29 cellular contexts compared by ENCODE assay signal in genomic region chr15:80831192-80831591, GRCh38. TPM values are rescaled to one million over a fixed set of nuclear protein-coding genes. Genes with fewer than 3 reads are reported as not detected.
"Had no signal": no experiment of that assay in that cellular context is flagged by ENCODE, and none has a peak within 500 bp of the region (broad histone marks: within the 10 kb centered on the region; RNA-seq: fewer than 3 reads in every experiment).

No MANE protein-coding gene starts in this region.

- H3K9me3 ChIP-seq: gastroesophageal sphincter, heart right ventricle, mucosa of descending colon, ovary, right lobe of liver, thoracic aorta, tibial nerve, upper lobe of right lung, uterus had no signal

- H3K4me3 Mint-ChIP-seq: memory B cell; mesothelial cell of epicardium; naive thymus-derived CD4-positive, alpha-beta T cell; nephron had no signal

- H3K4me1 Mint-ChIP-seq: memory B cell, mesothelial cell of epicardium had no signal

- DNase-seq: central memory CD4-positive, alpha-beta T cell; dorsolateral prefrontal cortex; effector CD4-positive, alpha-beta T cell; foreskin fibroblast; glutamatergic neuron; heart right ventricle; hippocampal formation; mucosa of descending colon; naive thymus-derived CD4-positive, alpha-beta T cell; nucleus accumbens; ovary; right lobe of liver; small intestine; stimulated activated CD4-positive, alpha-beta T cell treated with anti-CD3 and anti-CD28 coated beads, Interleukin-15, amount 100 ng/mL, for 24 hours; stimulated activated CD4-positive, alpha-beta T cell treated with anti-CD3 and anti-CD28 coated beads, Interleukin-2, amount 100 ng/mL, for 48 hours; stimulated activated naive CD4-positive, alpha-beta T cell; substantia nigra; upper lobe of right lung; uterus had no signal

- H3K36me3 ChIP-seq: gastroesophageal sphincter, heart right ventricle, ovary, right lobe of liver, thoracic aorta, tibial nerve, upper lobe of right lung, uterus had no signal

- H3K4me1 ChIP-seq: heart right ventricle, right lobe of liver, tibial nerve, uterus had no signal

- H3K27ac ChIP-seq: gastroesophageal sphincter, heart right ventricle, ovary, right lobe of liver, thoracic aorta, tibial nerve, upper lobe of right lung, uterus had no signal

- FAIRE-seq: colon, keratinocyte, small intestine had no signal

- ATAC-seq: gastroesophageal sphincter; heart right ventricle; left lobe of liver; mucosa of descending colon; naive thymus-derived CD4-positive, alpha-beta T cell; right lobe of liver; upper lobe of right lung had no signal

- H3K36me3 Mint-ChIP-seq: memory B cell; mesothelial cell of epicardium; naive thymus-derived CD4-positive, alpha-beta T cell had no signal

- H3K9me3 Mint-ChIP-seq: memory B cell; mesothelial cell of epicardium; naive thymus-derived CD4-positive, alpha-beta T cell; nephron had no signal

- H3K4me3 ChIP-seq: dorsolateral prefrontal cortex, gastroesophageal sphincter, heart right ventricle, lung, mucosa of descending colon, ovary, right lobe of liver, thoracic aorta, tibial nerve, upper lobe of right lung, uterus had no signal

- H3K27ac Mint-ChIP-seq: memory B cell; mesothelial cell of epicardium; naive thymus-derived CD4-positive, alpha-beta T cell; nephron had no signal

- H3K27me3 Mint-ChIP-seq: memory B cell had no signal

- H3K27me3 ChIP-seq: dorsolateral prefrontal cortex, gastroesophageal sphincter, heart right ventricle, ovary, right lobe of liver, tibial nerve, upper lobe of right lung, uterus had no signal

RNA-seq across cellular contexts. Expression of gene CEMIP, which starts 52.0 kb away (rescaled TPM):
- total RNA-seq: naive thymus-derived CD4-positive, alpha-beta T cell had no signal
